10 cellular contexts compared by ENCODE assay signal in the genomic region with DNA sequence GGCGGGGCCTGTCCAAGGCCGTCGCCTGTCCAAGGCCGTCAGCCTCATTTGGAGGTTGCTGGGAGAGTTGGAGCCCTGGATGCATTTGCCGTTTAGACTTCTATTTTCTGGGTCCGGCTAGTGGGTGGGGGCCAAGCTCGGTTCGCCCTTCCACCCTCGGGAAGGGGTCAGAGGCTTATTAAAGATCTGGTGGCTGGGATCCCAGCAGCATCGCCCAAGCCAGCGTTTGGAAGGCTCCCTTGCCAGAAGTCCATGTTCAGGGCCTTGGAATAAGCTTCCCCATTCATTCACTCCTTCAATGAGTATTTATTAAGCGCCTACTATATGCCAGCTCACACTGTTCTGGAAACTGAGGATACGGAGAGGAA. TPM values are rescaled to one million over a fixed set of nuclear protein-coding genes. Genes with fewer than 3 reads are reported as not detected.
DNase-seq lines count a peak whose midpoint lies in the region; ATAC-seq and TF ChIP-seq lines count a peak whose summit lies in the region.
"Had no signal": no experiment of that assay in that cellular context is flagged by ENCODE, and none has a peak within 500 bp of the region (broad histone marks: within the 10 kb centered on the region; RNA-seq: fewer than 3 reads in every experiment).

No MANE protein-coding gene starts in this region.

- no peak for ATAC-seq in left lobe of liver

- TF ChIP-seq POLR2A in testis (IDR thresholded peaks at IDR 0.05) = no peak

- intact Hi-C loops in activated CD4-positive, alpha-beta T cell treated with anti-CD3 and anti-CD28 coated beads, Interleukin-2, amount 10 ng/mL, durations not matched to agents 24 days and 14 days (cut with micrococcal nuclease) = loop anchor here (1.0 to 5.0 kb wide), 3 partner anchors 10 to 1085 kb away; partner anchors contain the start of genes CUL3 and MRPL44
- intact Hi-C loops in testis (cut with DNase I; ENCODE audit: low total_unique reads) = no loop called here

- DNase-seq in activated CD4-positive, alpha-beta T cell treated with anti-CD3 and anti-CD28 coated beads, Interleukin-2, amount 10 ng/mL, durations not matched to agents 24 days and 14 days = no peak
- no peak for DNase-seq in activated CD4-positive, alpha-beta T cell treated with anti-CD3 and anti-CD28 coated beads for 48 hours
- DNase-seq in kidney epithelial cell (ENCODE audit: low read depth) = no peak
- no peak for DNase-seq in testis
- DNase-seq in left lobe of liver (ENCODE audit: low spot score) = no peak
- no peak for DNase-seq in kidney glomerular epithelial cell (lab: John Stamatoyannopoulos, UW)
- no peak for DNase-seq in inferior parietal cortex (ENCODE audit: extremely low spot score)
- DNase-seq: NCI-H526 treated with DMSO at 0.1 percent for 48 hours had no signal

- peaks cover 36% of the 10 kb centered on the region for H3K27me3 Mint-ChIP-seq in activated CD4-positive, alpha-beta T cell treated with anti-CD3 and anti-CD28 coated beads, Interleukin-2, amount 10 ng/mL, durations not matched to agents 24 days and 14 days
- H3K27me3 Mint-ChIP-seq in activated naive CD8-positive, alpha-beta T cell = no peaks in the 10 kb centered on the region

- peaks cover 18% of the 10 kb centered on the region for H3K36me3 Mint-ChIP-seq in activated CD4-positive, alpha-beta T cell treated with anti-CD3 and anti-CD28 coated beads, Interleukin-2, amount 10 ng/mL, durations not matched to agents 24 days and 14 days (ENCODE audit: low read depth)
- H3K36me3 Mint-ChIP-seq in activated naive CD8-positive, alpha-beta T cell = peaks cover 5% of the 10 kb centered on the region

- H3K9me3 ChIP-seq in testis = no peaks in the 10 kb centered on the region
- H3K9me3 ChIP-seq: body of pancreas had no signal

- 7 to 14% methylated on average over 7 to 13 of the region's 13 CpGs for WGBS in testis, 2 donors

- H3K27ac Mint-ChIP-seq in activated CD4-positive, alpha-beta T cell treated with anti-CD3 and anti-CD28 coated beads, Interleukin-2, amount 10 ng/mL, durations not matched to agents 24 days and 14 days = peak overlapping the region; percentile 89
- peak overlapping the region; percentile 92 for H3K27ac Mint-ChIP-seq in activated naive CD8-positive, alpha-beta T cell

- no peaks in the 10 kb centered on the region for H3K36me3 ChIP-seq in kidney epithelial cell (ENCODE audit: control insufficient read depth, insufficient read depth, low read length)
- no peaks in the 10 kb centered on the region for H3K36me3 ChIP-seq in testis (ENCODE audit: low read depth, missing control alignments)

- H3K4me3 ChIP-seq in kidney epithelial cell (ENCODE audit: low read depth, low read length) (peak overlapping the region; percentile 64), testis (peak overlapping the region; percentile 47 to 66)

- H3K27ac ChIP-seq in testis = no peak overlapping the region

- peak overlapping the region; percentile 82 for H3K4me3 Mint-ChIP-seq in activated CD4-positive, alpha-beta T cell treated with anti-CD3 and anti-CD28 coated beads, Interleukin-2, amount 10 ng/mL, durations not matched to agents 24 days and 14 days
- peak overlapping the region; percentile 87 for H3K4me3 Mint-ChIP-seq in activated naive CD8-positive, alpha-beta T cell

- H3K9me3 Mint-ChIP-seq in activated CD4-positive, alpha-beta T cell treated with anti-CD3 and anti-CD28 coated beads, Interleukin-2, amount 10 ng/mL, durations not matched to agents 24 days and 14 days = peaks cover 4% of the 10 kb centered on the region
- no peaks in the 10 kb centered on the region for H3K9me3 Mint-ChIP-seq in activated naive CD8-positive, alpha-beta T cell (ENCODE audit: low read depth)

- H3K27me3 ChIP-seq in kidney epithelial cell (ENCODE audit: control insufficient read depth, insufficient read depth, low read length) (peaks cover 2% of the 10 kb centered on the region), testis (no peaks in the 10 kb centered on the region)
- H3K27me3 ChIP-seq: body of pancreas had no signal

- TF ChIP-seq CTCF in kidney epithelial cell (IDR thresholded peaks at IDR 0.05; ENCODE audit: insufficient read depth, low read length, poor library complexity, severe bottlenecking) = no peak
- TF ChIP-seq CTCF in testis (IDR thresholded peaks at IDR 0.05) = no peak

- peaks cover 47% of the 10 kb centered on the region for H3K4me1 Mint-ChIP-seq in activated CD4-positive, alpha-beta T cell treated with anti-CD3 and anti-CD28 coated beads, Interleukin-2, amount 10 ng/mL, durations not matched to agents 24 days and 14 days
- peaks cover 47% of the 10 kb centered on the region for H3K4me1 Mint-ChIP-seq in activated naive CD8-positive, alpha-beta T cell (ENCODE audit: low read depth)

- H3K4me1 ChIP-seq in testis = peaks cover 5% of the 10 kb centered on the region

RNA-seq across cellular contexts. Expression of gene DOCK10, which starts 0.5 kb away (rescaled TPM):
- 137 and 138 TPM in 2 replicates for total RNA-seq in activated CD4-positive, alpha-beta T cell treated with anti-CD3 and anti-CD28 coated beads, Interleukin-2, amount 10 ng/mL, durations not matched to agents 24 days and 14 days
- 1.2 and 5.0 TPM in 2 replicates for total RNA-seq in kidney epithelial cell
- total RNA-seq in testis = 10 to 100 TPM; 11.4 to 20.2 TPM
- polyA plus RNA-seq in testis (ENCODE audit: insufficient read depth, low read depth, low replicate concordance) = 2.9 TPM
- total RNA-seq in left lobe of liver = 6.0 TPM
